18 cellular contexts compared by ENCODE assay signal in genomic region chr12:89679631-89680030, GRCh38. TPM values are rescaled to one million over a fixed set of nuclear protein-coding genes. Genes with fewer than 3 reads are reported as not detected.
DNase-seq lines count a peak whose midpoint lies in the region; ATAC-seq and TF ChIP-seq lines count a peak whose summit lies in the region.
"Had no signal": no experiment of that assay in that cellular context is flagged by ENCODE, and none has a peak within 500 bp of the region (broad histone marks: within the 10 kb centered on the region; RNA-seq: fewer than 3 reads in every experiment).

No MANE protein-coding gene starts in this region.

- H3K27me3 ChIP-seq in Karpas-422 (ENCODE audit: low read length) = no peaks in the 10 kb centered on the region

- H3K4me3 Mint-ChIP-seq in activated naive CD4-positive, alpha-beta T cell treated with anti-CD3 and anti-CD28 coated beads, Interleukin-2, amount 50 U/mL, for 24 hours = no peak overlapping the region
- H3K4me3 Mint-ChIP-seq in IgD-negative memory B cell = peak overlapping the region in 2 of 4 donors; percentile 35 to 78
- no peak overlapping the region for H3K4me3 Mint-ChIP-seq in T-helper 17 cell
- H3K4me3 Mint-ChIP-seq: GM23338 had no signal

- peaks cover 3% of the 10 kb centered on the region for H3K9me3 ChIP-seq in T-helper 17 cell (ENCODE audit: control insufficient read depth, low read length, poor library complexity, severe bottlenecking)
- no peaks in the 10 kb centered on the region for H3K9me3 ChIP-seq in Karpas-422 (ENCODE audit: low read length)

- no peak overlapping the region for H3K27ac ChIP-seq in Karpas-422 (ENCODE audit: low read length)
- H3K27ac ChIP-seq: KMS-11 had no signal

- H3K27me3 Mint-ChIP-seq in activated naive CD4-positive, alpha-beta T cell treated with anti-CD3 and anti-CD28 coated beads, Interleukin-2, amount 50 U/mL, for 24 hours = no peaks in the 10 kb centered on the region
- no peaks in the 10 kb centered on the region for H3K27me3 Mint-ChIP-seq in IgD-negative memory B cell
- H3K27me3 Mint-ChIP-seq in T-helper 17 cell = no peaks in the 10 kb centered on the region

- H3K79me2 ChIP-seq in Karpas-422 (ENCODE audit: low read length) = 0 out of 2 replicates have a peak, but pooled peaks cover 5% of the 10 kb centered on the region

- no peak overlapping the region for H3K4me2 ChIP-seq in Karpas-422 (ENCODE audit: low read depth, low read length, poor library complexity, severe bottlenecking)
- H3K4me2 ChIP-seq: GM23338, KMS-11 had no signal

- no peak overlapping the region for H2AFZ ChIP-seq in Karpas-422 (ENCODE audit: low read length)
- H2AFZ ChIP-seq: GM23338 had no signal

- H3K9ac ChIP-seq in Karpas-422 (ENCODE audit: low read length) = no peak overlapping the region
- H3K9ac ChIP-seq: KMS-11 had no signal

- no peak for TF ChIP-seq POLR2A in erythroblast (IDR thresholded peaks at IDR 0.05; ENCODE audit: low read length)

- ATAC-seq in HG03469 (IDR thresholded peaks at IDR 0.05; ENCODE audit: unreplicated experiment) (no peak), T-helper 17 cell (no peak)
- ATAC-seq: GM23338, HCT116, PC-3 had no signal

- peaks cover 9% of the 10 kb centered on the region for H3K4me1 ChIP-seq in Karpas-422 (ENCODE audit: low read length)

- H4K20me1 ChIP-seq in Karpas-422 (ENCODE audit: insufficient read depth, low read depth, low read length) = peaks cover 24% of the 10 kb centered on the region

- no peak overlapping the region for H3K4me3 ChIP-seq in Karpas-422 (ENCODE audit: low read length)
- H3K4me3 ChIP-seq: GM23338 had no signal

- no peaks in the 10 kb centered on the region for H3K36me3 ChIP-seq in Karpas-422 (ENCODE audit: insufficient read depth, low read length)

- H3K27ac Mint-ChIP-seq in activated naive CD4-positive, alpha-beta T cell treated with anti-CD3 and anti-CD28 coated beads, Interleukin-2, amount 50 U/mL, for 24 hours = peak overlapping the region; percentile 3
- peak overlapping the region in 2 of 3 donors; percentile 68 to 85 for H3K27ac Mint-ChIP-seq in IgD-negative memory B cell
- no peak overlapping the region for H3K27ac Mint-ChIP-seq in T-helper 17 cell
- H3K27ac Mint-ChIP-seq: GM23338 had no signal

- H3K36me3 Mint-ChIP-seq in activated naive CD4-positive, alpha-beta T cell treated with anti-CD3 and anti-CD28 coated beads, Interleukin-2, amount 50 U/mL, for 24 hours = peaks cover 28% of the 10 kb centered on the region
- H3K36me3 Mint-ChIP-seq in IgD-negative memory B cell = peaks cover 24% of the 10 kb centered on the region
- peaks cover 7% of the 10 kb centered on the region for H3K36me3 Mint-ChIP-seq in T-helper 17 cell (ENCODE audit: low read depth)

- no peak for DNase-seq in activated naive CD4-positive, alpha-beta T cell treated with Interleukin-2 at 50 U/mL for 16 hours
- peak; percentile 14 to 19 for DNase-seq in erythroblast (lab: John Stamatoyannopoulos, UW)
- no peak for DNase-seq in stimulated activated CD4-positive, alpha-beta T cell treated with anti-CD3 and anti-CD28 coated beads, Interleukin-4, amount 100 ng/mL, for 1 hour
- DNase-seq in T-helper 17 cell = no peak
- no peak for DNase-seq in Karpas-422
- DNase-seq: 8988T, NCI-H1048, NCI-H1436 treated with DMSO at 0.1 percent for 48 hours, NCI-H2029, NCI-H345, NCI-H524 treated with DMSO at 0.1 percent for 48 hours, PC-3 had no signal

- H3K9me2 ChIP-seq in Karpas-422 (replicated peaks; ENCODE audit: insufficient read depth, low read length) = no peaks in the 10 kb centered on the region

- peaks cover 67% of the 10 kb centered on the region for H3K4me1 Mint-ChIP-seq in activated naive CD4-positive, alpha-beta T cell treated with anti-CD3 and anti-CD28 coated beads, Interleukin-2, amount 50 U/mL, for 24 hours
- peaks cover 56 to 67% (median 61%) of the 10 kb centered on the region in 3 donors for H3K4me1 Mint-ChIP-seq in IgD-negative memory B cell
- peaks cover 26% of the 10 kb centered on the region for H3K4me1 Mint-ChIP-seq in T-helper 17 cell

- peaks cover 27% of the 10 kb centered on the region for H3K9me3 Mint-ChIP-seq in activated naive CD4-positive, alpha-beta T cell treated with anti-CD3 and anti-CD28 coated beads, Interleukin-2, amount 50 U/mL, for 24 hours
- peaks cover 3 to 26% (median 17%) of the 10 kb centered on the region in 3 donors for H3K9me3 Mint-ChIP-seq in IgD-negative memory B cell

RNA-seq across cellular contexts. Expression of gene ATP2B1, which starts 29.0 kb away (rescaled TPM):
- polyA plus RNA-seq in IgD-negative memory B cell = 102 TPM
- total RNA-seq in T-helper 17 cell = 100 to 1,000 TPM; 123 to 158 TPM
- 5.0 and 24.7 TPM in 2 replicates for total RNA-seq in Karpas-422 (2014; rRNA removed; shearing (Covaris generic); ENCODE audit: low replicate concordance)

Comparison
In these comparisons a context has a peak if more than half of its experiments do, and no peak if none do; other contexts are left out.
1. DNase-seq: peak in erythroblast (2 of 2); none in activated naive CD4-positive, alpha-beta T cell treated with Interleukin-2 at 50 U/mL for 16 hours (single experiment), stimulated activated CD4-positive, alpha-beta T cell treated with anti-CD3 and anti-CD28 coated beads, Interleukin-4, amount 100 ng/mL, for 1 hour (single experiment), T-helper 17 cell (0 of 3) and Karpas-422 (single experiment).